17 cellular contexts compared by ENCODE assay signal in the genomic region with DNA sequence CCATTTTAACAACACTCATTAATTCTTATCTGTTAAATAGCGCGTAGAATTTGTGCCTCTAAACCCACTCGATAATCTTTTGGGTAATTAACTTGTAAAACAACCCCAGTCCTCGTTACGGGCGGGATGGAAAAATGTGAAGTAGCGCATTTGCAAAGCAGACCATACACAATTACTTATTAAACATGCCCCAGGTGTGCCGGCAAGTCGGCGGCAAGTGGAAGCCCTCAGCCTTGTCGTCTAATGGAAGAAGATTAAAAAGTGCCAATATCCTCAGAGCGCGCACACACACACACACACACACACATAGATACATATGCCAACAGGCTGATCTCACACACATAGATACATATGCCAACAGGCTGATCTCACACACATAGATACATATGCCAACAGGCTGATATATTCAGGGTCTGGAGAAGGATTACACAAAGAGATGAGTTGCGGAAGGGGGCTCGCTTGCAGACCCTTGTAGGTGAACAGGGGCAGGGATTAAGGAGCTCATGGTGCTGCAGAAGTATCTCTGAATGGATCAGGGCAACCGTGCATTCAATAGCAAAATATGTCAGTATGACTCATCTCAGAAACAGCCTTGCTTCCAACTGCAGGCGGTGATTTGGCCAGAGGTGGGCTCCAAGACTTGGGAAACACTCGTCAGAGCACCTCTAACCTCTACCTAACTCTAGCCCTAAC.
DNase-seq lines count a peak whose midpoint lies in the region; ATAC-seq, FAIRE-seq and TF ChIP-seq lines count a peak whose summit lies in the region.
"Had no signal": no experiment of that assay in that cellular context is flagged by ENCODE, and none has a peak within 500 bp of the region (broad histone marks: within the 10 kb centered on the region; RNA-seq: fewer than 3 reads in every experiment).

No MANE protein-coding gene starts in this region.

- no peak overlapping the region for H3K9ac ChIP-seq in GM12878 (ENCODE audit: control insufficient read depth, insufficient read depth, low read length)

- no peak overlapping the region for H3K27ac Mint-ChIP-seq in HFFc6
- no peak overlapping the region for H3K27ac Mint-ChIP-seq in activated T-helper 17 cell treated with anti-CD3 and anti-CD28 coated beads, Interleukin-2, amount 50 U/mL, for 72 hours
- H3K27ac Mint-ChIP-seq: effector memory CD8-positive, alpha-beta T cell; progenitor cell of endocrine pancreas had no signal

- POLR2A ChIA-PET in GM12878 (lab: Charles Lee), result no interaction called here

- H3K9me3 ChIP-seq in GM12878 (replicated peaks; ENCODE audit: control insufficient read depth, insufficient read depth, low read length), result no peaks in the 10 kb centered on the region
- H3K9me3 ChIP-seq in left ventricle myocardium inferior (replicated peaks), result no peaks in the 10 kb centered on the region
- H3K9me3 ChIP-seq: adrenal gland had no signal

- no peak overlapping the region for H3K4me2 ChIP-seq in GM12878 (ENCODE audit: control insufficient read depth, insufficient read depth)

- TF ChIP-seq CTCF in HFFc6 (IDR thresholded peaks at IDR 0.05) (no peak), GM12878 (IDR thresholded peaks at IDR 0.05 in 2 of 3, conservative IDR thresholded peaks at IDR 0.05 in 1 of 3; ENCODE audit: control insufficient read depth in 2 of 3, extremely low read depth in 1 of 3, insufficient read depth in 1 of 3, low read depth in 3 of 3, low read length in 3 of 3) (no peak), left ventricle myocardium inferior (IDR thresholded peaks at IDR 0.05; ENCODE audit: borderline replicate concordance) (no peak)

- H2AFZ ChIP-seq in GM12878 (ENCODE audit: control insufficient read depth, low read depth, low read length), result no peak overlapping the region

- WGBS in GM12878 (ENCODE audit: insufficient coverage, insufficient replicate concordance, low lambda C conversion rate, missing lambda C conversion rate), result 89% methylated on average over 18 of the region's 18 CpGs

- peaks cover 19% of the 10 kb centered on the region for H3K4me1 Mint-ChIP-seq in HFFc6 (ENCODE audit: low read depth)
- H3K4me1 Mint-ChIP-seq in activated T-helper 17 cell treated with anti-CD3 and anti-CD28 coated beads, Interleukin-2, amount 50 U/mL, for 72 hours, result no peaks in the 10 kb centered on the region

- H3K4me1 ChIP-seq in GM12878 (ENCODE audit: control insufficient read depth, insufficient read depth, low read length) (no peaks in the 10 kb centered on the region), left ventricle myocardium inferior (peaks cover 47% of the 10 kb centered on the region)
- H3K4me1 ChIP-seq: adrenal gland had no signal

- FAIRE-seq in GM12878 (lab: Jason Lieb, UNC), result peak; percentile 13
- FAIRE-seq: GM12891 had no signal

- H3K4me3 ChIP-seq in GM12878 (no peak overlapping the region), left ventricle myocardium inferior (no peak overlapping the region)
- H3K4me3 ChIP-seq: adrenal gland had no signal

- no peaks in the 10 kb centered on the region for H3K27me3 Mint-ChIP-seq in HFFc6 (ENCODE audit: insufficient read depth)
- no peaks in the 10 kb centered on the region for H3K27me3 Mint-ChIP-seq in activated T-helper 17 cell treated with anti-CD3 and anti-CD28 coated beads, Interleukin-2, amount 50 U/mL, for 72 hours
- H3K27me3 Mint-ChIP-seq: effector memory CD8-positive, alpha-beta T cell; progenitor cell of endocrine pancreas had no signal

- SMC1A ChIA-PET in GM12878 (lab: Charles Lee; ENCODE audit: uncharacterized antibody, unreplicated experiment), result no interaction called here

- H3K36me3 ChIP-seq in GM12878 (ENCODE audit: control insufficient read depth in 2 of 2, insufficient read depth in 2 of 2, low read length in 1 of 2), result no peaks in the 10 kb centered on the region
- peaks cover 9% of the 10 kb centered on the region for H3K36me3 ChIP-seq in left ventricle myocardium inferior
- H3K36me3 ChIP-seq: adrenal gland had no signal

- CTCF ChIA-PET in GM12878 (lab: Yijun Ruan, JAX), result no interaction called here

- TF ChIP-seq RAD21 in GM12878 (IDR thresholded peaks at IDR 0.05; ENCODE audit: insufficient read depth, low read depth, low read length), result no peak

- BruUV-seq in GM12878 (replicated peaks; lab: Mats Ljungman, UMichigan), result no TSS peak

- H3K9me3 Mint-ChIP-seq in HFFc6, result no peaks in the 10 kb centered on the region
- no peaks in the 10 kb centered on the region for H3K9me3 Mint-ChIP-seq in activated T-helper 17 cell treated with anti-CD3 and anti-CD28 coated beads, Interleukin-2, amount 50 U/mL, for 72 hours
- H3K9me3 Mint-ChIP-seq: effector memory CD8-positive, alpha-beta T cell; mesothelial cell of epicardium had no signal

- peaks cover 17% of the 10 kb centered on the region for H3K36me3 Mint-ChIP-seq in HFFc6 (ENCODE audit: low read depth)
- peaks cover 20% of the 10 kb centered on the region for H3K36me3 Mint-ChIP-seq in activated T-helper 17 cell treated with anti-CD3 and anti-CD28 coated beads, Interleukin-2, amount 50 U/mL, for 72 hours (ENCODE audit: low read depth)

- in situ Hi-C loops in GM12878 (cut with MboI), result no loop called here

- no peaks in the 10 kb centered on the region for H4K20me1 ChIP-seq in GM12878 (ENCODE audit: control insufficient read depth, insufficient read depth)

- TF ChIP-seq EP300 in GM12878 (IDR thresholded peaks at IDR 0.05; ENCODE audit: borderline replicate concordance in 1 of 2, control insufficient read depth in 1 of 2, low read depth in 2 of 2, low read length in 2 of 2), result no peak

- intact Hi-C loops in GM12878 (cut with micrococcal nuclease; ENCODE audit: unreplicated experiment) (no loop called here), left ventricle myocardium inferior (cut with micrococcal nuclease) (no loop called here)

- DNase-seq in A172 (ENCODE audit: low spot score) (peak; percentile 64), HFFc6 (peak; percentile 50), GM12878 (ENCODE audit: low read depth, low spot score) (no peak), hepatic stellate cell (ENCODE audit: low spot score) (peak; percentile 54), left ventricle myocardium inferior (no peak), HuH-7 (ENCODE audit: low spot score) (no peak)
- DNase-seq: effector memory CD8-positive, alpha-beta T cell; GOT3; NCI-H1417; NCI-H526 treated with DMSO at 0.1 percent for 48 hours; SHP77 treated with DMSO at 0.1 percent for 48 hours had no signal

- ATAC-seq in GM12878, result no peak
- ATAC-seq in GM19351 (IDR thresholded peaks at IDR 0.05; ENCODE audit: unreplicated experiment), result no peak
- no peak for ATAC-seq in activated T-helper 17 cell treated with anti-CD3 and anti-CD28 coated beads, Interleukin-2, amount 50 U/mL, for 72 hours (replicated peaks)
- ATAC-seq: effector memory CD8-positive, alpha-beta T cell had no signal

- H3K79me2 ChIP-seq in GM12878 (ENCODE audit: control insufficient read depth, insufficient read depth, low read length), result no peaks in the 10 kb centered on the region

- no peak overlapping the region for H3K4me3 Mint-ChIP-seq in HFFc6
- no peak overlapping the region for H3K4me3 Mint-ChIP-seq in activated T-helper 17 cell treated with anti-CD3 and anti-CD28 coated beads, Interleukin-2, amount 50 U/mL, for 72 hours
- H3K4me3 Mint-ChIP-seq: effector memory CD8-positive, alpha-beta T cell; mesothelial cell of epicardium had no signal

- RAD21 ChIA-PET in GM12878 (lab: Charles Lee; ENCODE audit: unreplicated experiment), result no interaction called here

- H3K27ac ChIP-seq in GM12878 (ENCODE audit: control insufficient read depth, insufficient read depth), result no peak overlapping the region
- H3K27ac ChIP-seq in left ventricle myocardium inferior (replicated peaks), result no peak overlapping the region
- H3K27ac ChIP-seq: adrenal gland had no signal

- no peak for TF ChIP-seq POLR2A in GM12878 (IDR thresholded peaks at IDR 0.05; ENCODE audit: low read depth, low read length)

- H3K27me3 ChIP-seq in GM12878 (replicated peaks in 1 of 2; ENCODE audit: control insufficient read depth in 2 of 2, insufficient read depth in 2 of 2, low read length in 1 of 2), result no peaks in the 10 kb centered on the region
- no peaks in the 10 kb centered on the region for H3K27me3 ChIP-seq in left ventricle myocardium inferior (ENCODE audit: low read depth)
- H3K27me3 ChIP-seq: adrenal gland had no signal

TF ChIP-seq in GM12878, 131 proteins besides CTCF, POLR2A, EP300 and RAD21 (continues in another document):
- TF ChIP-seq MTA3 (IDR thresholded peaks at IDR 0.05; ENCODE audit: borderline replicate concordance, low read length) (no peak), ESRRA (IDR thresholded peaks at IDR 0.05; ENCODE audit: low read length) (no peak), STAT1 (conservative IDR thresholded peaks at IDR 0.05) (no peak), TCF12 (IDR thresholded peaks at IDR 0.05; ENCODE audit: low read depth, low read length) (no peak), ZNF274 (IDR thresholded peaks at IDR 0.05; ENCODE audit: insufficient read depth, insufficient read length) (no peak)
- TF ChIP-seq, protein P1, sequence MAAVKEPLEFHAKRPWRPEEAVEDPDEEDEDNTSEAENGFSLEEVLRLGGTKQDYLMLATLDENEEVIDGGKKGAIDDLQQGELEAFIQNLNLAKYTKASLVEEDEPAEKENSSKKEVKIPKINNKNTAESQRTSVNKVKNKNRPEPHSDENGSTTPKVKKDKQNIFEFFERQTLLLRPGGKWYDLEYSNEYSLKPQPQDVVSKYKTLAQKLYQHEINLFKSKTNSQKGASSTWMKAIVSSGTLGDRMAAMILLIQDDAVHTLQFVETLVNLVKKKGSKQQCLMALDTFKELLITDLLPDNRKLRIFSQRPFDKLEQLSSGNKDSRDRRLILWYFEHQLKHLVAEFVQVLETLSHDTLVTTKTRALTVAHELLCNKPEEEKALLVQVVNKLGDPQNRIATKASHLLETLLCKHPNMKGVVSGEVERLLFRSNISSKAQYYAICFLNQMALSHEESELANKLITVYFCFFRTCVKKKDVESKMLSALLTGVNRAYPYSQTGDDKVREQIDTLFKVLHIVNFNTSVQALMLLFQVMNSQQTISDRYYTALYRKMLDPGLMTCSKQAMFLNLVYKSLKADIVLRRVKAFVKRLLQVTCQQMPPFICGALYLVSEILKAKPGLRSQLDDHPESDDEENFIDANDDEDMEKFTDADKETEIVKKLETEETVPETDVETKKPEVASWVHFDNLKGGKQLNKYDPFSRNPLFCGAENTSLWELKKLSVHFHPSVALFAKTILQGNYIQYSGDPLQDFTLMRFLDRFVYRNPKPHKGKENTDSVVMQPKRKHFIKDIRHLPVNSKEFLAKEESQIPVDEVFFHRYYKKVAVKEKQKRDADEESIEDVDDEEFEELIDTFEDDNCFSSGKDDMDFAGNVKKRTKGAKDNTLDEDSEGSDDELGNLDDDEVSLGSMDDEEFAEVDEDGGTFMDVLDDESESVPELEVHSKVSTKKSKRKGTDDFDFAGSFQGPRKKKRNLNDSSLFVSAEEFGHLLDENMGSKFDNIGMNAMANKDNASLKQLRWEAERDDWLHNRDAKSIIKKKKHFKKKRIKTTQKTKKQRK (IDR thresholded peaks at IDR 0.05; ENCODE audit: low read depth, low read length), result no peak

Comparison
In these comparisons a context has a peak if more than half of its experiments do, and no peak if none do; other contexts are left out.
1. DNase-seq: peak in A172 (single experiment), HFFc6 (single experiment) and hepatic stellate cell (single experiment); none in GM12878 (single experiment), left ventricle myocardium inferior (single experiment) and HuH-7 (single experiment).